22 cellular contexts compared by ENCODE assay signal in the genomic region with DNA sequence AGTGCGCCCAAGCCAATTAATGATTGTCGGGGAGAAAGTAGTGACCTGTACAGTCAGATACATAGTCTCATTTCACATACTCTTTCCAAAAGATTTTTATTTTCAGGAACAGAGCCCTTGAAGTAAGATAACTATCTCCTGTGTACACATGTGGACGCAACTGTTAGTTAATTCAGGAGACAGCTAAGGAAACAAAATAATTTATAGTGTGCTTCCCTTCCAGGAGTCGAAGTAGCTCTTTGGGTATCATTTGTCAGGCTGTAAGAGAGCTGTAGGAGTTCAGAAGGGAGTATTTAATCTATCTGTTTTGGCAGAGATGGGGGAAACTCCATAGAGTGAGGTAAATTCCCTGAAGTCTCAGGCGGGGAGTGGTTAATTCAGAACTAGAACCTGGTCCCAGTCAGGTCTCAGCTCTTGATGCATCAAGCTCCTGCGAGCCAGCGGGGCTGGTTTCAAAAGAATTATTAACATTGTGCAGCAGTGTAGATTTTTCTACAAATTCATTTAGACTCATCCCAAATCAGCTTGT.
DNase-seq lines count a peak whose midpoint lies in the region; TF ChIP-seq lines count a peak whose summit lies in the region.
"Had no signal": no experiment of that assay in that cellular context is flagged by ENCODE, and none has a peak within 500 bp of the region (broad histone marks: within the 10 kb centered on the region; RNA-seq: fewer than 3 reads in every experiment).

No MANE protein-coding gene starts in this region.

- H3K27ac ChIP-seq in stomach smooth muscle (ENCODE audit: low read length): peak overlapping the region; percentile 74
- no peak overlapping the region for H3K27ac ChIP-seq in thyroid gland
- H3K27ac ChIP-seq: GM23248, KMS-11, RWPE1, SK-N-MC had no signal

- DNase-seq in DMS79 (lab: John Stamatoyannopoulos, UW) (peak; percentile 22), LNCaP clone FGC (ENCODE audit: low read depth) (peak; percentile 72), left kidney (ENCODE audit: low read depth, low spot score) (peak; percentile 49), thyroid gland (no peak), mucosa of gallbladder (ENCODE audit: low spot score) (no peak), GM13976 (ENCODE audit: low spot score) (no peak)
- DNase-seq: CD8-positive, alpha-beta memory T cell; DMS 273 treated with DMSO at 0.1 percent for 48 hours; DND-41; GM23248; H7; NCI-H1048; NCI-H1694 treated with DMSO at 0.1 percent for 48 hours; NCI-H2081; NCI-H2171 treated with DMSO at 0.1 percent for 48 hours; NCI-H526; NCI-H82; SHP77 treated with DMSO at 0.1 percent for 48 hours had no signal

- H3K4me1 ChIP-seq in stomach smooth muscle (ENCODE audit: control insufficient read depth, insufficient read depth, low read length) (peaks cover 52% of the 10 kb centered on the region), thyroid gland (no peaks in the 10 kb centered on the region)

- H3K27me3 ChIP-seq in stomach smooth muscle (ENCODE audit: control insufficient read depth in 1 of 2, insufficient read depth in 2 of 2, low read length in 2 of 2) (no peaks in the 10 kb centered on the region), thyroid gland (no peaks in the 10 kb centered on the region)

- in situ Hi-C loops in GM13976 (cut with MboI; ENCODE audit: low sequenced_read_pairs, unreplicated experiment): no loop called here

- no peaks in the 10 kb centered on the region for H3K9me3 ChIP-seq in stomach smooth muscle (ENCODE audit: control insufficient read depth in 2 of 2, low read length in 2 of 2)
- no peaks in the 10 kb centered on the region for H3K9me3 ChIP-seq in thyroid gland

- intact Hi-C loops in thyroid gland (cut with DNase I): no loop called here

- no peak for TF ChIP-seq CTCF in LNCaP clone FGC (IDR thresholded peaks at IDR 0.05; ENCODE audit: control insufficient read depth, extremely low read depth, insufficient read depth)
- TF ChIP-seq CTCF in thyroid gland (IDR thresholded peaks at IDR 0.05): no peak
- no peak for TF ChIP-seq CTCF in GM13976 (IDR thresholded peaks at IDR 0.05; ENCODE audit: borderline replicate concordance, control extremely low read depth, extremely low read depth, insufficient read depth, missing control alignments)

- H3K9ac ChIP-seq in stomach smooth muscle (ENCODE audit: low read length in 2 of 2): no peak overlapping the region
- H3K9ac ChIP-seq: GM23248, KMS-11 had no signal

- WGBS in thyroid gland, 2 donors: 46 to 55% methylated on average over 7 of the region's 7 CpGs

- H3K4me3 ChIP-seq in LNCaP clone FGC (ENCODE audit: low read depth, low read length) (no peak overlapping the region), stomach smooth muscle (ENCODE audit: low read length in 2 of 2) (no peak overlapping the region), thyroid gland (replicated peaks in 1 of 3) (no peak overlapping the region)
- H3K4me3 ChIP-seq: GM23248, SK-N-MC had no signal

- H3K36me3 ChIP-seq in stomach smooth muscle (ENCODE audit: control insufficient read depth in 2 of 2, insufficient read depth in 2 of 2, low read length in 2 of 2) (no peaks in the 10 kb centered on the region), thyroid gland (no peaks in the 10 kb centered on the region)

- TF ChIP-seq POLR2A in thyroid gland (IDR thresholded peaks at IDR 0.05): no peak

Comparison
In these comparisons a context has a peak if more than half of its experiments do, and no peak if none do; other contexts are left out.
1. DNase-seq: peak in DMS79 (single experiment), LNCaP clone FGC (single experiment) and left kidney (single experiment); none in thyroid gland (0 of 2), mucosa of gallbladder (single experiment) and GM13976 (single experiment).